Comparison of ENCODE assay signal across 8 cellular contexts in genomic region chr1:9539165-9539828, GRCh38. TPM values are rescaled to one million over a fixed set of nuclear protein-coding genes. Genes with fewer than 3 reads are reported as not detected.
DNase-seq lines count a peak whose midpoint lies in the region; ATAC-seq and TF ChIP-seq lines count a peak whose summit lies in the region.

TSS of gene SLC25A33 (plus strand) at chr1:9539465. CDS start at chr1:9539692, 227 bp downstream.

- TF ChIP-seq CTCF in GM06990 (IDR thresholded peaks at IDR 0.05; ENCODE audit: insufficient read depth, low read length, poor library complexity, severe bottlenecking) (no peak), NB4 (IDR thresholded peaks at IDR 0.05; ENCODE audit: low read depth, low read length) (no peak)

- TF ChIP-seq POLR2A in NB4 (IDR thresholded peaks at IDR 0.05; ENCODE audit: extremely low read depth, insufficient read length): peak; percentile 89

- peak within 1 kb of the TSS; percentile 77 for H3K27ac ChIP-seq in SK-N-MC
- peak within 1 kb of the TSS; percentile 86 for H3K27ac ChIP-seq in temporal lobe (ENCODE audit: low read depth, low read length)

- H3K36me3 ChIP-seq in GM06990 (ENCODE audit: control insufficient read depth, insufficient read depth, low read length) (no peaks in the 10 kb centered on the region; the same call in 1 of the 2 replicates), SK-N-MC (ENCODE audit: insufficient read depth, low read length) (no peaks in the 10 kb centered on the region)

- no peaks in the 10 kb centered on the region for H3K27me3 ChIP-seq in GM06990 (replicated peaks; ENCODE audit: control insufficient read depth, insufficient read depth, low read length)

- H3K4me3 ChIP-seq in GM06990 (replicated peaks; ENCODE audit: low read depth, low read length): peak within 1 kb of the TSS; percentile 91
- H3K4me3 ChIP-seq in NB4 (ENCODE audit: low read depth, low read length): peak within 1 kb of the TSS; percentile 93
- H3K4me3 ChIP-seq in SK-N-MC: peak within 1 kb of the TSS; percentile 84

- ATAC-seq in HG02571 (IDR thresholded peaks at IDR 0.05; ENCODE audit: unreplicated experiment): peak; percentile 92

- no peaks in the 10 kb centered on the region for H3K9me3 ChIP-seq in SK-N-MC (ENCODE audit: low read depth, low read length)

- H3K9ac ChIP-seq in SK-N-MC (ENCODE audit: insufficient read length): peak within 1 kb of the TSS; percentile 76

- DNase-seq in GM06990 (ENCODE audit: extremely low read depth, insufficient read length): peak; percentile 97
- DNase-seq in NB4 (ENCODE audit: low read depth): peak; percentile 96
- DNase-seq in SK-N-MC (ENCODE audit: low read depth, low spot score): peak; percentile 72
- peak; percentile 97 for DNase-seq in activated naive CD4-positive, alpha-beta T cell treated with anti-CD3 and anti-CD28 coated beads, Interleukin-2, amount 50 U/mL, for 16 hours
- DNase-seq in glomerular endothelial cell (ENCODE audit: extremely low read depth, low read depth, low spot score): peak; percentile 83
- peak; percentile 97 for DNase-seq in occipital lobe (lab: John Stamatoyannopoulos, UW)

RNA-seq across cellular contexts. Expression of gene SLC25A33, which starts in this region (rescaled TPM):
- total RNA-seq in glomerular endothelial cell (6.2 and 8.1 TPM in 2 replicates), occipital lobe (13.9 TPM), temporal lobe (4.9 TPM)

Comparison
In these comparisons a context has a peak if more than half of its experiments do, and no peak if none do; other contexts are left out.
1. Peak in every context shown above with its lines: DNase-seq, ATAC-seq, H3K4me3 ChIP-seq and H3K27ac ChIP-seq.